8 cellular contexts compared by ENCODE assay signal in genomic region chr4:119470021-119470736, GRCh38.
A peak's percentile ranks its signal among the peaks of the same experiment; 100 is the strongest.
DNase-seq lines count a peak whose midpoint lies in the region; ATAC-seq, FAIRE-seq and TF ChIP-seq lines count a peak whose summit lies in the region.
"Not testable (repeated sequence)": the region's sequence is repeated elsewhere in the genome, so short reads cannot be mapped to it uniquely, and the experiment has no call there.

No MANE protein-coding gene starts in this region.

- ATAC-seq in GM19351 (IDR thresholded peaks at IDR 0.05; ENCODE audit: unreplicated experiment) (peak; percentile 68), HG03064 (IDR thresholded peaks at IDR 0.05; ENCODE audit: low read depth, unreplicated experiment) (peak; percentile 84)
- peak; percentile 78 for ATAC-seq in activated CD8-positive, alpha-beta T cell treated with anti-CD3 and anti-CD28 coated beads for 36 hours

- TF ChIP-seq POLR2A in H54 (IDR thresholded peaks at IDR 0.05; ENCODE audit: low read depth, low read length): not testable (repeated sequence)

- POLR2A ChIA-PET in activated CD8-positive, alpha-beta T cell treated with anti-CD3 and anti-CD28 coated beads for 36 hours (lab: Charles Lee): not testable (repeated sequence)

- FAIRE-seq in H54 (lab: Jason Lieb, UNC): peak; percentile 95

- peaks cover 28% of the 10 kb centered on the region for H3K36me3 Mint-ChIP-seq in activated CD8-positive, alpha-beta T cell treated with anti-CD3 and anti-CD28 coated beads for 36 hours (ENCODE audit: low read depth)

- H3K27me3 Mint-ChIP-seq in activated CD8-positive, alpha-beta T cell treated with anti-CD3 and anti-CD28 coated beads for 36 hours: not testable (repeated sequence)

- intact Hi-C loops in activated CD8-positive, alpha-beta T cell treated with anti-CD3 and anti-CD28 coated beads for 36 hours (cut with micrococcal nuclease): not testable (repeated sequence)

- H3K4me3 ChIP-seq in cardiac fibroblast (replicated peaks in 1 of 2; ENCODE audit: low read depth in 2 of 2, low read length in 2 of 2): not testable (repeated sequence)

- H3K9me3 Mint-ChIP-seq in activated CD8-positive, alpha-beta T cell treated with anti-CD3 and anti-CD28 coated beads for 36 hours: not testable (repeated sequence)

- not testable (repeated sequence) for TF ChIP-seq CTCF in activated CD8-positive, alpha-beta T cell treated with anti-CD3 and anti-CD28 coated beads for 36 hours (IDR thresholded peaks at IDR 0.05); cardiac fibroblast (IDR thresholded peaks at IDR 0.05; ENCODE audit: low read depth, low read length)

- not testable (repeated sequence) for H3K4me3 Mint-ChIP-seq in activated CD8-positive, alpha-beta T cell treated with anti-CD3 and anti-CD28 coated beads for 36 hours

- H3K27ac Mint-ChIP-seq in activated CD8-positive, alpha-beta T cell treated with anti-CD3 and anti-CD28 coated beads for 36 hours: not testable (repeated sequence)

- not testable (repeated sequence) for H3K4me1 Mint-ChIP-seq in activated CD8-positive, alpha-beta T cell treated with anti-CD3 and anti-CD28 coated beads for 36 hours (ENCODE audit: low read depth)

- peak; percentile 59 for DNase-seq in EH (ENCODE audit: low read depth)
- DNase-seq in H54 (ENCODE audit: insufficient read length, low spot score); activated CD8-positive, alpha-beta T cell treated with anti-CD3 and anti-CD28 coated beads for 36 hours: not testable (repeated sequence)
- peak; percentile 13 for DNase-seq in HS-5 (ENCODE audit: low read depth)
- peak; percentile 55 to 75 for DNase-seq in cardiac fibroblast (ENCODE audit: low read depth in 2 of 2)
- DNase-seq in myocyte (ENCODE audit: low read depth): peak; percentile 58

- CTCF ChIA-PET in activated CD8-positive, alpha-beta T cell treated with anti-CD3 and anti-CD28 coated beads for 36 hours (lab: Charles Lee): not testable (repeated sequence)
